Comparison of ENCODE assay signal across 8 cellular contexts in the genomic region with DNA sequence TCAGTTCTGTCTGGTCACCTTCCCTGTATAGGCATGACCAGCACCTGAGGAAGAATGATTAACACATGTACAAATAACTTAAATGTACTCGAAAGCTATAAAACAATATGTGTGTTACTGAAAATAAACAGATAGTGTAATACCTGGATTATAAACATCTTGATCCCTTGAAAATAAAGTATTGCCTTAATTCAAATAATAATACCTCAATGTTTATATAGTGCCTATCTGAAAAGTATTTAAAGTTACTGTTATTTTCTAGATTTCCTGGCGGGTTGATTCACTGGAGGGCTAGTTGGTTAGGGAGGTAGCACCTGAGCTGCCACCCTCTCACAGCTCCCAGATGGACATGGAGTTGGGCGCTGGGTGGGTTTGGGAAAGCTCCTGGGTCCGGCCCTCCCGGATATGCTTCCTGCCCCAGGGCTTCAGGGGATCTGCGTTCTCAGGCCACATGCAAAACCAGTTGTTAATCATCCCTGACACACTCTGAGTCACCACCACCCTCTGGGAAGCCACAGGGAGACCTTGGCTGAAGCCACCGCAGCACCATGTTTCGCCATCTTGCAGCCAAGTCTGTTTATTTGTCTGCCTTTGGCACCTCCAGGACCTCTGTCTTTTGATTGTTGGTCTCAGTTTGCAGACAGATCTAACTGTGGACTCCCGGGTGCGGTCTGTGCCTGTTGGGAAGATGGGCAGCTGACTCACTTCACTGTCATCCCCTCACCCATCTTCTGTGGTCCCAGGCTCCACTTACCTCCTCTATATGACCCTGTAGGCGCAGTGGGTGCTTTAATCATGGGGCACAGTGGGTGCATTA. TPM values are rescaled to one million over a fixed set of nuclear protein-coding genes. Genes with fewer than 3 reads are reported as not detected.
DNase-seq lines count a peak whose midpoint lies in the region; ATAC-seq, FAIRE-seq and TF ChIP-seq lines count a peak whose summit lies in the region.

No MANE protein-coding gene starts in this region.

- FAIRE-seq in endothelial cell of umbilical vein (lab: Jason Lieb, UNC) = peak; percentile 88

- POLR2A ChIA-PET in endothelial cell of umbilical vein (lab: Charles Lee) = interaction anchor here (0.9 kb wide), 1 partner anchor 128 kb away, joined by 3 read pairs; no protein-coding TSS in a partner anchor

- H3K27me3 ChIP-seq in NT2/D1 (ENCODE audit: insufficient read depth, insufficient read length) (no peaks in the 10 kb centered on the region), endothelial cell of umbilical vein (ENCODE audit: control insufficient read depth in 2 of 2, insufficient read depth in 2 of 2, low read length in 2 of 2) (no peaks in the 10 kb centered on the region), neural progenitor cell (no peaks in the 10 kb centered on the region)

- H3K4me2 ChIP-seq in endothelial cell of umbilical vein (ENCODE audit: insufficient read depth, low read length) = peak overlapping the region; percentile 81
- no peak overlapping the region for H3K4me2 ChIP-seq in neural progenitor cell

- no peaks in the 10 kb centered on the region for H4K20me1 ChIP-seq in endothelial cell of umbilical vein (replicated peaks; ENCODE audit: control insufficient read depth, extremely low read depth, insufficient read depth, low read length)
- no peaks in the 10 kb centered on the region for H4K20me1 ChIP-seq in neural progenitor cell (ENCODE audit: low read depth)

- no peaks in the 10 kb centered on the region for H3K36me3 Mint-ChIP-seq in neural progenitor cell

- CTCF ChIA-PET in endothelial cell of umbilical vein (lab: Charles Lee) = interaction anchor here (0.9 to 1.4 kb wide), 7 partner anchors 8 to 207 kb away, joined by 3 to 7 read pairs (median 4); a partner anchor contains a TSS

- H2AFZ ChIP-seq in endothelial cell of umbilical vein (ENCODE audit: low read depth, low read length) (peak overlapping the region; percentile 24), neural progenitor cell (replicated peaks) (peak overlapping the region; percentile 7)

- no peak overlapping the region for H3K4me3 Mint-ChIP-seq in neural progenitor cell

- H3K4me1 ChIP-seq in NT2/D1 (ENCODE audit: insufficient read depth, insufficient read length) (peaks cover 9% of the 10 kb centered on the region), endothelial cell of umbilical vein (ENCODE audit: control insufficient read depth, extremely low read depth, insufficient read depth, low read length) (peaks cover 37% of the 10 kb centered on the region), neural progenitor cell (peaks cover 9% of the 10 kb centered on the region)

- ATAC-seq in HG02970 (IDR thresholded peaks at IDR 0.05; ENCODE audit: low FRiP score, unreplicated experiment) = no peak

- peak; percentile 100 for DNase-seq in ELR (ENCODE audit: low read depth)
- DNase-seq in NT2/D1 (ENCODE audit: low read depth, low spot score) = peak; percentile 32
- peak; percentile 87 for DNase-seq in endothelial cell of umbilical vein (ENCODE audit: low read depth, low spot score)
- DNase-seq in neural progenitor cell (ENCODE audit: low spot score) = no peak
- DNase-seq in OCI-M2 (lab: John Stamatoyannopoulos, UW; ENCODE audit: unreplicated experiment) = no peak
- no peak for DNase-seq in central memory CD4-positive, alpha-beta T cell
- DNase-seq in stimulated activated naive CD4-positive, alpha-beta T cell treated with Interleukin-2 at 50 U/mL for 16 hours (lab: John Stamatoyannopoulos, UW) = no peak

- dilution Hi-C loops in endothelial cell of umbilical vein (cut with MboI; ENCODE audit: extremely low pct_ligation_motif_present, low sequenced_read_pairs) = no loop called here

- no peaks in the 10 kb centered on the region for H3K79me2 ChIP-seq in endothelial cell of umbilical vein (ENCODE audit: control insufficient read depth, insufficient read depth, low read length)
- no peaks in the 10 kb centered on the region for H3K79me2 ChIP-seq in neural progenitor cell (ENCODE audit: low read depth)

- intact Hi-C loops in endothelial cell of umbilical vein (cut with micrococcal nuclease) = loop anchor here (1.0 kb wide), 3 partner anchors 12 to 170 kb away; no protein-coding TSS in a partner anchor

- peaks cover 5% of the 10 kb centered on the region for H3K27me3 Mint-ChIP-seq in neural progenitor cell (ENCODE audit: insufficient read depth, low read depth)

- TF ChIP-seq CTCF in endothelial cell of umbilical vein (IDR thresholded peaks at IDR 0.05; ENCODE audit: extremely low read depth in 1 of 2, insufficient read depth in 1 of 2, low read depth in 1 of 2, low read length in 2 of 2) = no peak
- TF ChIP-seq CTCF in neural progenitor cell (IDR thresholded peaks at IDR 0.05) = no peak

- H3K27ac ChIP-seq in endothelial cell of umbilical vein (ENCODE audit: insufficient read depth, low read depth, low read length) (peak overlapping the region; percentile 83), neural progenitor cell (no peak overlapping the region)

- H3K4me3 ChIP-seq in NT2/D1 (ENCODE audit: insufficient read length, low read depth) = no peak overlapping the region
- H3K4me3 ChIP-seq in endothelial cell of umbilical vein (replicated peaks in 1 of 3; ENCODE audit: insufficient read depth in 1 of 3, low read depth in 1 of 3, low read length in 3 of 3) = no peak overlapping the region
- H3K4me3 ChIP-seq in neural progenitor cell = no peak overlapping the region

- H3K9me3 ChIP-seq in NT2/D1 (ENCODE audit: insufficient read depth, low read length) = peaks cover 13% of the 10 kb centered on the region; the same call in 1 of the 2 replicates
- H3K9me3 ChIP-seq in endothelial cell of umbilical vein (replicated peaks; ENCODE audit: control insufficient read depth, insufficient read depth, low read length) = no peaks in the 10 kb centered on the region
- H3K9me3 ChIP-seq in neural progenitor cell (ENCODE audit: low read depth) = no peaks in the 10 kb centered on the region

- no peak for TF ChIP-seq POLR2A in endothelial cell of umbilical vein (IDR thresholded peaks at IDR 0.05; ENCODE audit: low read depth, low read length)

- H3K9me1 ChIP-seq in endothelial cell of umbilical vein (replicated peaks; ENCODE audit: control insufficient read depth, extremely low read depth, insufficient read depth, low read length) = no peaks in the 10 kb centered on the region

- H3K9ac ChIP-seq in NT2/D1 (ENCODE audit: insufficient read length, low read depth) = no peak overlapping the region
- H3K9ac ChIP-seq in endothelial cell of umbilical vein (replicated peaks; ENCODE audit: extremely low read depth, insufficient read depth, low read length) = peak overlapping the region; percentile 41
- H3K9ac ChIP-seq in neural progenitor cell = no peak overlapping the region

- no peaks in the 10 kb centered on the region for H3K9me3 Mint-ChIP-seq in neural progenitor cell

- H3K27ac Mint-ChIP-seq in neural progenitor cell = no peak overlapping the region

- no peaks in the 10 kb centered on the region for H3F3A ChIP-seq in neural progenitor cell (ENCODE audit: low read depth)

- BruUV-seq in endothelial cell of umbilical vein (replicated peaks; lab: Mats Ljungman, UMichigan) = TSS peak; percentile 89

- H3K36me3 ChIP-seq in NT2/D1 (ENCODE audit: insufficient read depth, insufficient read length, low read length) (peaks cover 2% of the 10 kb centered on the region), endothelial cell of umbilical vein (ENCODE audit: control insufficient read depth in 2 of 2, extremely low read depth in 1 of 2, insufficient read depth in 2 of 2, low read length in 2 of 2) (no peaks in the 10 kb centered on the region), neural progenitor cell (no peaks in the 10 kb centered on the region)

- peaks cover 32% of the 10 kb centered on the region for H3K4me1 Mint-ChIP-seq in neural progenitor cell

TF ChIP-seq in endothelial cell of umbilical vein, 7 proteins besides CTCF, POLR2A, EP300 and RAD21:
- TF ChIP-seq, protein P1, sequence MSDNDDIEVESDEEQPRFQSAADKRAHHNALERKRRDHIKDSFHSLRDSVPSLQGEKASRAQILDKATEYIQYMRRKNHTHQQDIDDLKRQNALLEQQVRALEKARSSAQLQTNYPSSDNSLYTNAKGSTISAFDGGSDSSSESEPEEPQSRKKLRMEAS (IDR thresholded peaks at IDR 0.05; ENCODE audit: insufficient read depth, insufficient read length) = no peak
- TF ChIP-seq POLR2AphosphoS5 (IDR thresholded peaks at IDR 0.05; ENCODE audit: insufficient read depth, low read depth, low read length) = peak; percentile 73
- TF ChIP-seq GATA2 (IDR thresholded peaks at IDR 0.05; ENCODE audit: insufficient read depth, insufficient read length, low read depth, low read length) = no peak
- peak; percentile 55 for TF ChIP-seq MYC (IDR thresholded peaks at IDR 0.05; ENCODE audit: low read depth, low read length)
- TF ChIP-seq JUN (IDR thresholded peaks at IDR 0.05; ENCODE audit: borderline replicate concordance, insufficient read depth, insufficient read length, low read depth) = peak; percentile 81
- no peak for TF ChIP-seq EZH2 (IDR thresholded peaks at IDR 0.05; ENCODE audit: borderline replicate concordance, low read depth, low read length, severe bottlenecking)
- peak; percentile 95 for TF ChIP-seq FOS (IDR thresholded peaks at IDR 0.05; ENCODE audit: borderline replicate concordance, insufficient read depth, low read length)

RNA-seq across cellular contexts. Expression of a gene that starts 35.3 kb away (rescaled TPM):
- total RNA-seq in endothelial cell of umbilical vein (27.9 and 30.5 TPM in 2 replicates), neural progenitor cell (ENCODE audit: low replicate concordance) (4.6 and 5.0 TPM in 2 replicates)
- 21.5 and 30.5 TPM in 2 replicates for polyA plus RNA-seq in endothelial cell of umbilical vein
- polyA plus RNA-seq in endothelial cell of umbilical vein (2011; cell fraction: cytosol; rRNA removed) = 16.7 and 17.2 TPM in 2 replicates
- polyA plus RNA-seq in endothelial cell of umbilical vein (2011; cell fraction: nucleus; rRNA removed) = 55.6 and 82.5 TPM in 2 replicates
- 26.6 and 30.2 TPM in 2 replicates for polyA plus RNA-seq in endothelial cell of umbilical vein (2012)
- polyA minus RNA-seq in endothelial cell of umbilical vein = 14.0 and 36.3 TPM in 2 replicates
- 71.8 TPM for polyA minus RNA-seq in endothelial cell of umbilical vein (2011; cell fraction: cytosol; rRNA and poly(A)+ RNA removed)
- 37.9 and 74.6 TPM in 2 replicates for polyA minus RNA-seq in endothelial cell of umbilical vein (2011; cell fraction: nucleus; rRNA and poly(A)+ RNA removed)

Comparison
In these comparisons a context has a peak if more than half of its experiments do, and no peak if none do; other contexts are left out.
1. DNase-seq: peak in ELR (single experiment), NT2/D1 (single experiment) and endothelial cell of umbilical vein (single experiment); none in neural progenitor cell (single experiment), OCI-M2 (single experiment), central memory CD4-positive, alpha-beta T cell (single experiment) and stimulated activated naive CD4-positive, alpha-beta T cell treated with Interleukin-2 at 50 U/mL for 16 hours (single experiment).